Comparison of ENCODE assay signal across 9 cellular contexts in the genomic region with DNA sequence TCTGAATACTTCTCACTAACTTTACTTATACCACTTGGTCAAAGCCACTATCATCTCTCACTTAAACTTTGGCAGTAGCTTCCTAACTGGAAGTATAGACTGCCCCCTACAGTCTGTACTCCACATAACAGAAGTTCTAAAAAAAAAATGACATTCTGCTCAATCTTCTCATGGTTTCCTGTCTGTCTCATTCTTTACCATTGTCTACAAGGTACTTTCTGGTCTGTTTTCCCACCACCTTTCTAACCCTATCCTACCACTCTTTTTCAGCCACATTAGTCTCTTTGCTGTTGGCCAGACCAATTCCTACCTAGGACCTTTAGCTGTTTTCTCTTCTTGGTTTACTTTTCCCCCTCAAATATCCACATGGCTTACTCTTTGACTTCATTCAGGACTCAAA. TPM values are rescaled to one million over a fixed set of nuclear protein-coding genes. Genes with fewer than 3 reads are reported as not detected.
DNase-seq lines count a peak whose midpoint lies in the region; ATAC-seq, FAIRE-seq and TF ChIP-seq lines count a peak whose summit lies in the region.
"Had no signal": no experiment of that assay in that cellular context is flagged by ENCODE, and none has a peak within 500 bp of the region (broad histone marks: within the 10 kb centered on the region; RNA-seq: fewer than 3 reads in every experiment).

No MANE protein-coding gene starts in this region.

- H2AFZ ChIP-seq in astrocyte (ENCODE audit: low read depth, low read length) (no peak overlapping the region), keratinocyte (ENCODE audit: control insufficient read depth, low read length) (no peak overlapping the region)

- no peak overlapping the region for H3K4me2 ChIP-seq in astrocyte (ENCODE audit: low read length)
- H3K4me2 ChIP-seq in keratinocyte (ENCODE audit: control insufficient read depth, extremely low read depth, insufficient read depth, low read depth, low read length), result no peak overlapping the region

- peaks cover 6% of the 10 kb centered on the region for H3K36me3 Mint-ChIP-seq in astrocyte (ENCODE audit: low read depth, unreplicated experiment)

- H3K9me3 ChIP-seq in astrocyte (ENCODE audit: insufficient read depth, low read depth, low read length) (no peaks in the 10 kb centered on the region), keratinocyte (ENCODE audit: control insufficient read depth, low read depth, low read length) (no peaks in the 10 kb centered on the region), tibial nerve (no peaks in the 10 kb centered on the region)

- CTCF ChIA-PET in HEK293T (lab: Yijun Ruan, JAX), result interaction anchor here (0.6 to 1.7 kb wide), 5 partner anchors 10 to 100 kb away, joined by 3 to 9 read pairs (median 3); no protein-coding TSS in a partner anchor

- POLR2A ChIA-PET in HEK293T (lab: Yijun Ruan, JAX), result no interaction called here

- peaks cover 6% of the 10 kb centered on the region for H3K4me1 Mint-ChIP-seq in astrocyte (ENCODE audit: low read depth, unreplicated experiment)

- no peaks in the 10 kb centered on the region for H3K9me1 ChIP-seq in keratinocyte (ENCODE audit: control insufficient read depth, extremely low read depth, insufficient read depth, low read length)

- peaks cover 57% of the 10 kb centered on the region for H4K20me1 ChIP-seq in astrocyte (ENCODE audit: insufficient read depth, low read length)
- peaks cover 3% of the 10 kb centered on the region for H4K20me1 ChIP-seq in keratinocyte (ENCODE audit: control insufficient read depth, extremely low read depth, insufficient read depth, low read length)

- H3K9ac ChIP-seq in astrocyte (ENCODE audit: low read length), result no peak overlapping the region
- no peak overlapping the region for H3K9ac ChIP-seq in keratinocyte (ENCODE audit: control insufficient read depth, extremely low read depth, insufficient read depth, low read length)

- FAIRE-seq in astrocyte (lab: Jason Lieb, UNC) (peak; percentile 62), keratinocyte (lab: Jason Lieb, UNC) (no peak)

- intact Hi-C loops in Right ventricle myocardium superior (cut with DNase I) (loop anchor here (5.0 kb wide), 1 partner anchor 102 kb away; no protein-coding TSS in a partner anchor), cardiac septum (cut with DNase I) (loop anchor here (2.0 kb wide), 1 partner anchor 99 kb away; no protein-coding TSS in a partner anchor)

- H3K9me3 Mint-ChIP-seq in astrocyte (ENCODE audit: unreplicated experiment), result no peaks in the 10 kb centered on the region

- peak; percentile 68 for ATAC-seq in Right ventricle myocardium superior (ENCODE audit: poor library complexity)
- ATAC-seq in GM21360 (IDR thresholded peaks at IDR 0.05; ENCODE audit: unreplicated experiment), result no peak

- H3K4me3 ChIP-seq in astrocyte (ENCODE audit: insufficient read depth, low read depth, low read length), result no peak overlapping the region
- H3K4me3 ChIP-seq in keratinocyte (ENCODE audit: control insufficient read depth in 2 of 3, extremely low read depth in 1 of 3, insufficient read depth in 2 of 3, low read depth in 1 of 3, low read length in 3 of 3), result no peak overlapping the region
- H3K4me3 ChIP-seq in tibial nerve, result no peak overlapping the region

- no peak overlapping the region for H3K27ac ChIP-seq in astrocyte (ENCODE audit: low read depth, low read length)
- no peak overlapping the region for H3K27ac ChIP-seq in keratinocyte (ENCODE audit: control insufficient read depth, insufficient read depth, low read length)
- no peak overlapping the region for H3K27ac ChIP-seq in tibial nerve

- H3K36me3 ChIP-seq in astrocyte (ENCODE audit: insufficient read depth, low read length) (peaks cover 19% of the 10 kb centered on the region), keratinocyte (ENCODE audit: control insufficient read depth in 2 of 2, extremely low read depth in 1 of 2, insufficient read depth in 2 of 2, low read length in 2 of 2) (peaks cover 16% of the 10 kb centered on the region in 2 experiments), tibial nerve (peaks cover 0 to 42% (median 11%) of the 10 kb centered on the region in 3 donors)

- TF ChIP-seq CTCF in astrocyte (IDR thresholded peaks at IDR 0.05; ENCODE audit: insufficient read depth, low read depth, low read length), result peak; percentile 59
- TF ChIP-seq CTCF in keratinocyte (optimal IDR thresholded peaks at IDR 0.05 in 1 of 3, IDR thresholded peaks at IDR 0.05 in 1 of 3, conservative IDR thresholded peaks at IDR 0.05 in 1 of 3; ENCODE audit: extremely low read depth in 1 of 3, insufficient read depth in 2 of 3, low read length in 3 of 3), result peak in 2 of 3 experiments; percentile 59
- peak in 4 of 5 experiments; percentile 23 to 56 (median 38) for TF ChIP-seq CTCF in tibial nerve (IDR thresholded peaks at IDR 0.05)

- no peaks in the 10 kb centered on the region for H3K4me1 ChIP-seq in astrocyte (ENCODE audit: insufficient read depth, low read length)
- no peaks in the 10 kb centered on the region for H3K4me1 ChIP-seq in keratinocyte (ENCODE audit: control insufficient read depth, extremely low read depth, insufficient read depth, low read length)
- peaks cover 0 to 32% (median 0%) of the 10 kb centered on the region in 4 donors for H3K4me1 ChIP-seq in tibial nerve

- H3K27me3 Mint-ChIP-seq in astrocyte (ENCODE audit: low read depth, unreplicated experiment), result no peaks in the 10 kb centered on the region

- no peak overlapping the region for H3K4me3 Mint-ChIP-seq in astrocyte (ENCODE audit: unreplicated experiment)

- dilution Hi-C loops in keratinocyte (cut with MboI; ENCODE audit: extremely low pct_ligation_motif_present, low sequenced_read_pairs), result no loop called here

- H3K27ac Mint-ChIP-seq in astrocyte (ENCODE audit: unreplicated experiment), result no peak overlapping the region

- TF ChIP-seq EP300 in tibial nerve (IDR thresholded peaks at IDR 0.05), result no peak

- TF ChIP-seq POLR2A in tibial nerve (IDR thresholded peaks at IDR 0.05), result no peak

- H3K79me2 ChIP-seq in astrocyte (ENCODE audit: insufficient read depth, low read length), result peaks cover 89% of the 10 kb centered on the region
- H3K79me2 ChIP-seq in keratinocyte (ENCODE audit: control insufficient read depth, insufficient read depth, low read length), result peaks cover 49% of the 10 kb centered on the region

- H3K27me3 ChIP-seq in astrocyte (ENCODE audit: insufficient read depth, low read length), result no peaks in the 10 kb centered on the region
- H3K27me3 ChIP-seq in keratinocyte (ENCODE audit: control insufficient read depth, extremely low read depth, insufficient read depth, low read length), result no peaks in the 10 kb centered on the region
- H3K27me3 ChIP-seq in tibial nerve, result no peaks in the 10 kb centered on the region

- no peak for DNase-seq in Right ventricle myocardium superior
- DNase-seq in cardiac septum (ENCODE audit: low spot score), result no peak
- DNase-seq in HEK293T (ENCODE audit: extremely low spot score), result peak; percentile 20
- peak; percentile 9 for DNase-seq in NCI-H2196 treated with DMSO at 0.1 percent for 48 hours (lab: John Stamatoyannopoulos, UW; ENCODE audit: unreplicated experiment)
- peak; percentile 11 for DNase-seq in astrocyte (ENCODE audit: low read depth)
- DNase-seq in keratinocyte (ENCODE audit: low read depth, low spot score), result no peak
- no peak for DNase-seq in tibial nerve (ENCODE audit: low spot score in 2 of 2)
- DNase-seq: left cardiac atrium had no signal

TF ChIP-seq in HEK293T, 16 proteins besides CTCF, POLR2A, EP300 and RAD21:
- TF ChIP-seq FOXK2 (IDR thresholded peaks at IDR 0.05) (no peak), ZNF384 (IDR thresholded peaks at IDR 0.05) (peak; percentile 74)

RNA-seq across cellular contexts. Expression of a gene that starts 14.7 kb away (rescaled TPM):
- total RNA-seq in Right ventricle myocardium superior, result 29.3 TPM
- total RNA-seq in cardiac septum, result 35.4 TPM
- 58.4 and 68.3 TPM in 2 replicates for total RNA-seq in astrocyte
- polyA plus RNA-seq in keratinocyte, result 34.4 to 59.5 TPM (median 45.0 TPM) in 3 replicates
- 44.5 TPM for polyA plus RNA-seq in keratinocyte (2011; ENCODE audit: low read depth)
- 30.2 and 33.1 TPM in 2 replicates for polyA plus RNA-seq in keratinocyte (2011; cell fraction: cytosol; rRNA removed)
- 42.8 and 48.0 TPM in 2 replicates for polyA plus RNA-seq in keratinocyte (2011; cell fraction: nucleus; rRNA removed)
- polyA plus RNA-seq in keratinocyte (2012; ENCODE audit: low replicate concordance), result 36.0 and 59.8 TPM in 2 replicates
- polyA minus RNA-seq in keratinocyte, result 32.5 to 42.5 TPM (median 35.6 TPM) in 3 replicates
- polyA minus RNA-seq in keratinocyte (2011; cell fraction: cytosol; rRNA and poly(A)+ RNA removed), result 22.3 TPM
- 17.5 and 29.9 TPM in 2 replicates for polyA minus RNA-seq in keratinocyte (2011; cell fraction: nucleus; rRNA and poly(A)+ RNA removed)
- total RNA-seq in tibial nerve, result 10 to 100 TPM; 37.3 to 50.0 (median 43.2) TPM

Comparison
In these comparisons a context has a peak if more than half of its experiments do, and no peak if none do; other contexts are left out.
1. DNase-seq: peak in HEK293T (single experiment), NCI-H2196 treated with DMSO at 0.1 percent for 48 hours (single experiment) and astrocyte (single experiment); none in Right ventricle myocardium superior (single experiment), cardiac septum (single experiment), keratinocyte (single experiment) and tibial nerve (0 of 2).
2. Peak in every context shown above with its lines, with median percentiles within 50 percentile points of each other: CTCF ChIP-seq.